In genomic region chr2:95192891-95193290, GRCh38 we compare ENCODE assay signal across 8 cellular contexts. TPM values are rescaled to one million over a fixed set of nuclear protein-coding genes. Genes with fewer than 3 reads are reported as not detected.
A peak's percentile ranks its signal among the peaks of the same experiment; 100 is the strongest.
DNase-seq lines count a peak whose midpoint lies in the region; ATAC-seq, FAIRE-seq and TF ChIP-seq lines count a peak whose summit lies in the region.
"Not testable (repeated sequence)": the region's sequence is repeated elsewhere in the genome, so short reads cannot be mapped to it uniquely, and the experiment has no call there.

No MANE protein-coding gene starts in this region.

- not testable (repeated sequence) for TF ChIP-seq EP300 in HepG2 (IDR thresholded peaks at IDR 0.05; ENCODE audit: low read depth in 2 of 2, low read length in 2 of 2); HepG2 (CRISPR knock-in tag; IDR thresholded peaks at IDR 0.05; ENCODE audit: borderline replicate concordance); suprapubic skin (IDR thresholded peaks at IDR 0.05)

- not testable (repeated sequence) for H3K9me3 ChIP-seq in HepG2 (ENCODE audit: low read length); gastrocnemius medialis; suprapubic skin

- not testable (repeated sequence) for TF ChIP-seq RAD21 in HepG2 (CRISPR knock-in tag; IDR thresholded peaks at IDR 0.05)

- not testable (repeated sequence) for H2AFZ ChIP-seq in HepG2 (ENCODE audit: low read length)

- in situ Hi-C loops in HepG2 (cut with HindIII; ENCODE audit: extremely low pct_ligation_motif_present, low pct_unique_long_range_greater_than_20kb); gastrocnemius medialis (cut with MboI; ENCODE audit: low sequenced_read_pairs in 4 of 4): not testable (repeated sequence)

- not testable (repeated sequence) for H3K36me3 ChIP-seq in HepG2 (replicated peaks in 1 of 2; ENCODE audit: control insufficient read depth in 1 of 2, insufficient read depth in 2 of 2, low read length in 2 of 2); gastrocnemius medialis; suprapubic skin

- H3K27ac ChIP-seq in VCaP; HepG2 (ENCODE audit: extremely low read length, insufficient read depth, low read length); gastrocnemius medialis; suprapubic skin: not testable (repeated sequence)

- H3K4me1 ChIP-seq in HepG2 (ENCODE audit: insufficient read depth, low read length); gastrocnemius medialis; suprapubic skin: not testable (repeated sequence)

- H3K4me3 ChIP-seq in NB4 (ENCODE audit: low read depth, low read length); epithelial cell of esophagus (ENCODE audit: low read length); HepG2 (replicated peaks in 1 of 3; ENCODE audit: insufficient read depth in 1 of 3, low read depth in 2 of 3, low read length in 3 of 3); gastrocnemius medialis; suprapubic skin: not testable (repeated sequence)

- H4K20me1 ChIP-seq in HepG2 (ENCODE audit: insufficient read depth, low read length) = not testable (repeated sequence)

- not testable (repeated sequence) for H3K9ac ChIP-seq in HepG2 (ENCODE audit: insufficient read depth, low read depth, low read length)

- H3K4me2 ChIP-seq in HepG2 (ENCODE audit: low read depth, low read length) = not testable (repeated sequence)

- H3K79me2 ChIP-seq in HepG2 (ENCODE audit: insufficient read depth, low read length) = not testable (repeated sequence)

- WGBS in HepG2 (ENCODE audit: low lambda C conversion rate) = 4% methylated on average over 11 of the region's 12 CpGs
- 4% methylated on average over 3 of the region's 12 CpGs for WGBS in suprapubic skin

- BruUV-seq in HepG2 (replicated peaks; lab: Mats Ljungman, UMichigan) = not testable (repeated sequence)

- CTCF ChIA-PET in HepG2 (lab: Yijun Ruan, JAX; ENCODE audit: low intra/inter-chr PET ratio, low total read pairs) = not testable (repeated sequence)

- intact Hi-C loops in HepG2 (cut with micrococcal nuclease; ENCODE audit: unreplicated experiment) = not testable (repeated sequence)
- intact Hi-C loops in gastrocnemius medialis (cut with DNase I; ENCODE audit: low total_unique reads) = loop anchor here (2.0 kb wide), 2 partner anchors 14 to 122 kb away; partner anchors contain the start of gene ZNF892

- not testable (repeated sequence) for DNase-seq in D721Med (ENCODE audit: insufficient read length, low spot score); HepG2 (ENCODE audit: low spot score)
- DNase-seq in NB4 (ENCODE audit: low read depth) = peak; percentile 16
- DNase-seq in activated gamma-delta T cell treated with anti-CD3 and anti-CD28 coated beads, Interleukin-2, amount 50 U/mL, for 16 hours (ENCODE audit: low read depth) = peak; percentile 16
- peak; percentile 21 for DNase-seq in epithelial cell of esophagus (ENCODE audit: low read depth)
- peak; percentile 22 to 24 for DNase-seq in gastrocnemius medialis
- DNase-seq in suprapubic skin (ENCODE audit: low spot score in 2 of 2) = peak in 1 of 2 donors; percentile 67

- TF ChIP-seq POLR2A in NB4 (IDR thresholded peaks at IDR 0.05; ENCODE audit: extremely low read depth, insufficient read length); HepG2 (IDR thresholded peaks at IDR 0.05; ENCODE audit: insufficient read depth in 1 of 2, low read depth in 2 of 2, low read length in 2 of 2); gastrocnemius medialis (IDR thresholded peaks at IDR 0.05); suprapubic skin (IDR thresholded peaks at IDR 0.05): not testable (repeated sequence)

- not testable (repeated sequence) for ATAC-seq in HepG2, gastrocnemius medialis

- POLR2A ChIA-PET in HepG2 (lab: Yijun Ruan, JAX) = not testable (repeated sequence)

- TF ChIP-seq CTCF in D721Med (IDR thresholded peaks at IDR 0.05; ENCODE audit: insufficient read depth, missing control alignments) (peak; percentile 62), NB4 (IDR thresholded peaks at IDR 0.05; ENCODE audit: low read depth, low read length) (peak; percentile 50), VCaP (conservative IDR thresholded peaks at IDR 0.05) (peak; percentile 78), epithelial cell of esophagus (IDR thresholded peaks at IDR 0.05; ENCODE audit: insufficient read depth, low read depth, low read length, missing control alignments) (peak; percentile 57), HepG2 (CRISPR knock-in tag; IDR thresholded peaks at IDR 0.05) (peak; percentile 76), gastrocnemius medialis (IDR thresholded peaks at IDR 0.05 in 4 of 5, conservative IDR thresholded peaks at IDR 0.05 in 1 of 5) (peak in 4 of 5 experiments; percentile 35 to 61 (median 45)), suprapubic skin (IDR thresholded peaks at IDR 0.05) (peak; percentile 54)

- not testable (repeated sequence) for H3K27me3 ChIP-seq in HepG2 (ENCODE audit: control insufficient read depth in 1 of 2, insufficient read depth in 2 of 2, low read length in 2 of 2); gastrocnemius medialis; suprapubic skin

- not testable (repeated sequence) for FAIRE-seq in D721Med (lab: Jason Lieb, UNC); HepG2 (lab: Jason Lieb, UNC)

RNA-seq across cellular contexts. Expression of gene ZNF892, which starts 14.4 kb away (rescaled TPM):
- total RNA-seq in HepG2 (2016; rRNA removed; fragmentation: Illumina TruSeq; extraction: Trizol) = 0.21 TPM in 1 of 2 replicates, not detected in the other
- not detected in 2 replicates for total RNA-seq in HepG2 (2016; cell fraction: cytosol; rRNA removed; fragmentation: Illumina TruSeq; extraction: Trizol; ENCODE audit: low read depth)
- total RNA-seq in HepG2 (2016; cell fraction: insoluble cytoplasmic fraction; rRNA removed; fragmentation: Illumina TruSeq; extraction: Trizol) = 0.09 and 0.22 TPM in 2 replicates
- total RNA-seq in HepG2 (2016; cell fraction: membrane; rRNA removed; fragmentation: Illumina TruSeq; extraction: Trizol) = not detected in 2 replicates
- not detected in 2 replicates for total RNA-seq in HepG2 (2016; cell fraction: nucleus; rRNA removed; fragmentation: Illumina TruSeq; extraction: Trizol)
- polyA plus RNA-seq in HepG2 (2011; rRNA removed) = not detected in 2 replicates
- polyA plus RNA-seq in HepG2 (2011; cell fraction: cytosol; rRNA removed) = not detected in 2 replicates
- not detected in 2 replicates for polyA plus RNA-seq in HepG2 (2011; cell fraction: nucleus; rRNA removed)
- polyA plus RNA-seq in HepG2 (2012) = not detected in 2 replicates
- not detected in 2 replicates for polyA plus RNA-seq in HepG2 (2016; cell fraction: cytosol; fragmentation: Illumina TruSeq; extraction: Trizol; ENCODE audit: low read depth)
- polyA plus RNA-seq in HepG2 (2016; cell fraction: insoluble cytoplasmic fraction; fragmentation: Illumina TruSeq; extraction: Trizol; ENCODE audit: low read depth) = not detected in 2 replicates
- polyA plus RNA-seq in HepG2 (2016; cell fraction: membrane; fragmentation: Illumina TruSeq; extraction: Trizol; ENCODE audit: low read depth) = not detected in 2 replicates
- not detected in 2 replicates for polyA plus RNA-seq in HepG2 (2016; cell fraction: nucleus; fragmentation: Illumina TruSeq; extraction: Trizol; ENCODE audit: insufficient read depth, low read depth)
- polyA minus RNA-seq in HepG2 (2011; rRNA and poly(A)+ RNA removed; ENCODE audit: low replicate concordance) = not detected in 2 replicates
- 0.40 TPM in 1 of 2 replicates, not detected in the other for polyA minus RNA-seq in HepG2 (2011; cell fraction: cytosol; rRNA and poly(A)+ RNA removed)
- polyA minus RNA-seq in HepG2 (2011; cell fraction: nucleus; rRNA and poly(A)+ RNA removed) = 0.75 TPM in 1 of 2 replicates, not detected in the other
- 1 to 10 TPM; 1.5 to 4.5 (median 2.1) TPM for total RNA-seq in gastrocnemius medialis
- 1 to 10 TPM; 1.6 to 3.2 (median 2.6) TPM for total RNA-seq in suprapubic skin

RNA-seq across cellular contexts. Expression of gene ZNF2, which starts 27.3 kb away (rescaled TPM):
- total RNA-seq in HepG2 (2016; rRNA removed; fragmentation: Illumina TruSeq; extraction: Trizol) = 6.1 and 8.5 TPM in 2 replicates
- total RNA-seq in HepG2 (2016; cell fraction: cytosol; rRNA removed; fragmentation: Illumina TruSeq; extraction: Trizol; ENCODE audit: low read depth) = 1.1 and 1.4 TPM in 2 replicates
- 6.3 and 8.1 TPM in 2 replicates for total RNA-seq in HepG2 (2016; cell fraction: insoluble cytoplasmic fraction; rRNA removed; fragmentation: Illumina TruSeq; extraction: Trizol)
- total RNA-seq in HepG2 (2016; cell fraction: membrane; rRNA removed; fragmentation: Illumina TruSeq; extraction: Trizol) = 3.3 and 5.0 TPM in 2 replicates
- total RNA-seq in HepG2 (2016; cell fraction: nucleus; rRNA removed; fragmentation: Illumina TruSeq; extraction: Trizol) = 4.2 and 6.5 TPM in 2 replicates
- 4.3 and 4.4 TPM in 2 replicates for polyA plus RNA-seq in HepG2 (2011; rRNA removed)
- polyA plus RNA-seq in HepG2 (2011; cell fraction: cytosol; rRNA removed) = 3.1 and 4.6 TPM in 2 replicates
- polyA plus RNA-seq in HepG2 (2011; cell fraction: nucleus; rRNA removed) = 4.5 and 5.1 TPM in 2 replicates
- polyA plus RNA-seq in HepG2 (2012) = 3.2 and 4.0 TPM in 2 replicates
- 0.46 and 0.50 TPM in 2 replicates for polyA plus RNA-seq in HepG2 (2016; cell fraction: cytosol; fragmentation: Illumina TruSeq; extraction: Trizol; ENCODE audit: low read depth)
- 4.7 and 5.7 TPM in 2 replicates for polyA plus RNA-seq in HepG2 (2016; cell fraction: insoluble cytoplasmic fraction; fragmentation: Illumina TruSeq; extraction: Trizol; ENCODE audit: low read depth)
- 1.3 and 1.4 TPM in 2 replicates for polyA plus RNA-seq in HepG2 (2016; cell fraction: membrane; fragmentation: Illumina TruSeq; extraction: Trizol; ENCODE audit: low read depth)
- polyA plus RNA-seq in HepG2 (2016; cell fraction: nucleus; fragmentation: Illumina TruSeq; extraction: Trizol; ENCODE audit: insufficient read depth, low read depth) = 6.8 and 8.0 TPM in 2 replicates
- polyA minus RNA-seq in HepG2 (2011; rRNA and poly(A)+ RNA removed; ENCODE audit: low replicate concordance) = 6.3 and 6.9 TPM in 2 replicates
- 5.3 and 6.2 TPM in 2 replicates for polyA minus RNA-seq in HepG2 (2011; cell fraction: cytosol; rRNA and poly(A)+ RNA removed)
- 7.1 and 7.7 TPM in 2 replicates for polyA minus RNA-seq in HepG2 (2011; cell fraction: nucleus; rRNA and poly(A)+ RNA removed)
- total RNA-seq in gastrocnemius medialis = 1 to 10 TPM; 2.4 to 3.6 (median 2.9) TPM
- 1 to 10 TPM; 1.4 to 4.8 (median 2.6) TPM for total RNA-seq in suprapubic skin

RNA-seq across cellular contexts. Expression of gene ZNF514, which starts 33.2 kb away (rescaled TPM):
- 12.4 and 15.2 TPM in 2 replicates for total RNA-seq in HepG2 (2016; rRNA removed; fragmentation: Illumina TruSeq; extraction: Trizol)
- total RNA-seq in HepG2 (2016; cell fraction: cytosol; rRNA removed; fragmentation: Illumina TruSeq; extraction: Trizol; ENCODE audit: low read depth) = 11.3 and 12.6 TPM in 2 replicates
- total RNA-seq in HepG2 (2016; cell fraction: insoluble cytoplasmic fraction; rRNA removed; fragmentation: Illumina TruSeq; extraction: Trizol) = 12.5 and 16.2 TPM in 2 replicates
- 13.1 and 16.4 TPM in 2 replicates for total RNA-seq in HepG2 (2016; cell fraction: membrane; rRNA removed; fragmentation: Illumina TruSeq; extraction: Trizol)
- total RNA-seq in HepG2 (2016; cell fraction: nucleus; rRNA removed; fragmentation: Illumina TruSeq; extraction: Trizol) = 20.2 and 24.3 TPM in 2 replicates
- polyA plus RNA-seq in HepG2 (2011; rRNA removed) = 18.7 and 20.1 TPM in 2 replicates
- 6.4 and 7.9 TPM in 2 replicates for polyA plus RNA-seq in HepG2 (2011; cell fraction: cytosol; rRNA removed)
- polyA plus RNA-seq in HepG2 (2011; cell fraction: nucleus; rRNA removed) = 37.0 and 42.7 TPM in 2 replicates
- polyA plus RNA-seq in HepG2 (2012) = 15.6 and 20.3 TPM in 2 replicates
- 6.2 and 6.8 TPM in 2 replicates for polyA plus RNA-seq in HepG2 (2016; cell fraction: cytosol; fragmentation: Illumina TruSeq; extraction: Trizol; ENCODE audit: low read depth)
- 9.1 and 9.6 TPM in 2 replicates for polyA plus RNA-seq in HepG2 (2016; cell fraction: insoluble cytoplasmic fraction; fragmentation: Illumina TruSeq; extraction: Trizol; ENCODE audit: low read depth)
- 5.2 and 5.7 TPM in 2 replicates for polyA plus RNA-seq in HepG2 (2016; cell fraction: membrane; fragmentation: Illumina TruSeq; extraction: Trizol; ENCODE audit: low read depth)
- polyA plus RNA-seq in HepG2 (2016; cell fraction: nucleus; fragmentation: Illumina TruSeq; extraction: Trizol; ENCODE audit: insufficient read depth, low read depth) = 35.4 and 37.2 TPM in 2 replicates
- 6.8 and 15.4 TPM in 2 replicates for polyA minus RNA-seq in HepG2 (2011; rRNA and poly(A)+ RNA removed; ENCODE audit: low replicate concordance)
- 7.7 and 8.4 TPM in 2 replicates for polyA minus RNA-seq in HepG2 (2011; cell fraction: cytosol; rRNA and poly(A)+ RNA removed)
- polyA minus RNA-seq in HepG2 (2011; cell fraction: nucleus; rRNA and poly(A)+ RNA removed) = 50.2 and 59.9 TPM in 2 replicates
- total RNA-seq in gastrocnemius medialis = 10 to 100 TPM in 1 of 4 donors, 1 to 10 TPM in 3; 3.8 to 11.5 (median 5.9) TPM
- 10 to 100 TPM in 3 of 4 donors, 1 to 10 TPM in 1; 9.1 to 33.3 (median 23.1) TPM for total RNA-seq in suprapubic skin
